In the genomic region with DNA sequence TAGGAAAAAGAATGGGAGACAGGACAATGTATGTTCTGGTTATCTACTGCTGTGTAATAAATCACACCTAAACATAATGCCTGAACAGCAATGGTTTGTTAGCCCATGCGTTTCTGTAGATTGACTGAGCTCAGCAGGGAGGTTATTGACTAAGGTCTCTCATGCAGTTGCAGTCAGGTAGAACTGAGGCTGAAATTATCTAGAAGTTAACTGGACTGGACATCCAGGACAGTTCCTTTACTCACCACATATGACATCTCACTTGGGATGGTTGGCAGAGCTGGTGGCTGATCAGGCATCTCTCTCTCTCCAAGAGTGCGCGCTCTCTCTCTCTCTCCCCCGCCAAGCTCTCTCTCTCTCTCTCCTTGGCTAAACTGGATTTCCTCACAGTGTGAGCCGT, we compare ENCODE assay signal across 26 cellular contexts. TPM values are rescaled to one million over a fixed set of nuclear protein-coding genes. Genes with fewer than 3 reads are reported as not detected.
"Had no signal": no experiment of that assay in that cellular context is flagged by ENCODE, and none has a peak within 500 bp of the region (broad histone marks: within the 10 kb centered on the region; RNA-seq: fewer than 3 reads in every experiment).

No MANE protein-coding gene starts in this region.

- H3K9me3 ChIP-seq: suprapubic skin, transverse colon, uterus had no signal

- DNase-seq: activated CD4-positive, alpha-beta T cell treated with anti-CD3 and anti-CD28 coated beads, Interleukin-2, amount 50 U/mL, for 1 hour; activated CD4-positive, CD25-positive, alpha-beta regulatory T cell treated with anti-CD3 and anti-CD28 coated beads, Interleukin-2, amount 50 U/mL, for 72 hours; activated CD8-positive, alpha-beta memory T cell treated with anti-CD3 and anti-CD28 coated beads, Interleukin-2, amount 50 U/mL, for 48 hours; activated effector memory CD4-positive, alpha-beta T cell treated with Interleukin-2 at 50 U/mL for 16 hours; activated naive CD4-positive, alpha-beta T cell treated with anti-CD3 and anti-CD28 coated beads, Interleukin-2, amount 10 ng/mL, durations not matched to agents 7 days and 5 days; activated naive CD8-positive, alpha-beta T cell treated with anti-CD3 and anti-CD28 coated beads, Interleukin-2, amount 50 U/mL, for 24 hours; activated T-cell treated with anti-CD3 and anti-CD28 coated beads, Interleukin-2, amount 50 U/mL, for 48 hours; aorta; brain microvascular endothelial cell; cerebellar nuclear complex; cortex of kidney; effector CD4-positive, alpha-beta T cell; heart right ventricle; kidney glomerular epithelial cell; occipital lobe; right cardiac atrium; stimulated activated CD4-positive, alpha-beta T cell treated with anti-CD3 and anti-CD28 coated beads, Interleukin-2, amount 100 ng/mL, for 24 hours; T1000; transverse colon; uterus had no signal

- H3K27ac ChIP-seq: brain microvascular endothelial cell, heart right ventricle, suprapubic skin, transverse colon, uterus had no signal

- ATAC-seq: activated naive CD8-positive, alpha-beta T cell treated with anti-CD3 and anti-CD28 coated beads, Interleukin-2, amount 50 U/mL, for 24 hours; esophagus mucosa; heart right ventricle; right cardiac atrium had no signal

- H3K4me1 ChIP-seq: uterus had no signal

- H3K36me3 ChIP-seq: brain microvascular endothelial cell, heart right ventricle, suprapubic skin, transverse colon, uterus had no signal

- H3K4me3 ChIP-seq: heart right ventricle, suprapubic skin, transverse colon, uterus had no signal

RNA-seq across cellular contexts. Expression of a gene that starts 8.9 kb away (rescaled TPM):
- total RNA-seq: aorta, esophagus mucosa, heart right ventricle, liver, mononuclear cell, occipital lobe, progenitor cell of endocrine pancreas, right cardiac atrium, skeletal muscle tissue, suprapubic skin, transverse colon, uterus had no signal
